Comparison of ENCODE assay signal across 1 cellular context in the genomic region with DNA sequence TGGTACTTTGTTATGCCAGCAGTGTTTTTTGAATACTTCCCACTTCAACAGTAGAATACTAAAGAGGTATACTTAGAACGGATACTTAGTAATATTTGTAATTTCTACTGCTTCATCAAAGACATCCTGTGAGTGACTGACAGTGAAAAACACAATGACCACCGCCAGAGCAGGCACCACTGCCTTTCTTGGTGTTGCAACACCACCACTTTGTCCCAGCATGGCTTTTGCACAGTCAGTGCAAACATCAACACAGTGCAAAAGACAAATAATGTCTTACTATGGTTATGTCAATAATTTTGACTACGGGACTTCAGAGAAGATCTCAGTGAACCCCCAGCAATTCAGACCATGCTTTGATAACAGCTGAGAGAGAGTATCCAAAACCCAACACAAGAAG.
TF ChIP-seq lines count a peak whose summit lies in the region.

No MANE protein-coding gene starts in this region.

TF ChIP-seq in HepG2, 621 proteins besides CTCF, POLR2A, EP300 and RAD21 (continued from another document and continues in another):
- TF ChIP-seq KLF12 (CRISPR knock-in tag; IDR thresholded peaks at IDR 0.05; ENCODE audit: borderline replicate concordance) (no peak), NFIC (IDR thresholded peaks at IDR 0.05; ENCODE audit: low read length) (peak; percentile 54; the same call in 1 of the 2 replicates), NFKBIZ (CRISPR knock-in tag; IDR thresholded peaks at IDR 0.05) (peak; percentile 80; the same call in 1 of the 2 replicates), GATA4 (IDR thresholded peaks at IDR 0.05; ENCODE audit: borderline replicate concordance, low read depth) (no peak), ZNF33A (CRISPR knock-in tag; IDR thresholded peaks at IDR 0.05; ENCODE audit: borderline replicate concordance) (no peak), TFDP1 (CRISPR knock-in tag; IDR thresholded peaks at IDR 0.05; ENCODE audit: borderline replicate concordance) (no peak), ZNF354B (CRISPR knock-in tag; IDR thresholded peaks at IDR 0.05) (no peak), AFF4 (CRISPR knock-in tag; IDR thresholded peaks at IDR 0.05) (no peak), POLR2G (IDR thresholded peaks at IDR 0.05; ENCODE audit: low read depth, low read length) (no peak), NFE2L1 (CRISPR knock-in tag; IDR thresholded peaks at IDR 0.05; ENCODE audit: borderline replicate concordance) (no peak), POLR2AphosphoS2 (IDR thresholded peaks at IDR 0.05; ENCODE audit: low read depth, low read length) (no peak), SP140L (CRISPR knock-in tag; IDR thresholded peaks at IDR 0.05; ENCODE audit: borderline replicate concordance) (no peak), ZNF597 (CRISPR knock-in tag; IDR thresholded peaks at IDR 0.05) (no peak), ZNF549 (CRISPR knock-in tag; IDR thresholded peaks at IDR 0.05) (no peak), YEATS4 (CRISPR knock-in tag; IDR thresholded peaks at IDR 0.05; ENCODE audit: borderline replicate concordance) (no peak), NFATC3 (CRISPR knock-in tag; IDR thresholded peaks at IDR 0.05) (no peak), ZNF232 (CRISPR knock-in tag; IDR thresholded peaks at IDR 0.05; ENCODE audit: borderline replicate concordance) (no peak), ZNF720 (CRISPR knock-in tag; IDR thresholded peaks at IDR 0.05) (no peak), MAZ (IDR thresholded peaks at IDR 0.05; ENCODE audit: borderline replicate concordance, low read depth, low read length) (no peak), MAZ (CRISPR knock-in tag; IDR thresholded peaks at IDR 0.05; ENCODE audit: low read depth) (no peak), SMAD1 (CRISPR knock-in tag; IDR thresholded peaks at IDR 0.05; ENCODE audit: borderline replicate concordance, low read depth) (no peak), SMAD9 (CRISPR knock-in tag; IDR thresholded peaks at IDR 0.05) (no peak), ZNF329 (CRISPR knock-in tag; IDR thresholded peaks at IDR 0.05; ENCODE audit: low read depth) (no peak), TERF1 (CRISPR knock-in tag; IDR thresholded peaks at IDR 0.05) (no peak), ZMYM3 (CRISPR knock-in tag; IDR thresholded peaks at IDR 0.05) (no peak), ETV5 (CRISPR knock-in tag; IDR thresholded peaks at IDR 0.05; ENCODE audit: borderline replicate concordance) (peak; percentile 34; the same call in 1 of the 2 replicates), PATZ1 (CRISPR knock-in tag; IDR thresholded peaks at IDR 0.05) (peak; percentile 59), MAX (IDR thresholded peaks at IDR 0.05) (peak; percentile 41; the same call in 1 of the 2 replicates), KMT2A (CRISPR knock-in tag; IDR thresholded peaks at IDR 0.05) (no peak)
- TF ChIP-seq, protein P1, sequence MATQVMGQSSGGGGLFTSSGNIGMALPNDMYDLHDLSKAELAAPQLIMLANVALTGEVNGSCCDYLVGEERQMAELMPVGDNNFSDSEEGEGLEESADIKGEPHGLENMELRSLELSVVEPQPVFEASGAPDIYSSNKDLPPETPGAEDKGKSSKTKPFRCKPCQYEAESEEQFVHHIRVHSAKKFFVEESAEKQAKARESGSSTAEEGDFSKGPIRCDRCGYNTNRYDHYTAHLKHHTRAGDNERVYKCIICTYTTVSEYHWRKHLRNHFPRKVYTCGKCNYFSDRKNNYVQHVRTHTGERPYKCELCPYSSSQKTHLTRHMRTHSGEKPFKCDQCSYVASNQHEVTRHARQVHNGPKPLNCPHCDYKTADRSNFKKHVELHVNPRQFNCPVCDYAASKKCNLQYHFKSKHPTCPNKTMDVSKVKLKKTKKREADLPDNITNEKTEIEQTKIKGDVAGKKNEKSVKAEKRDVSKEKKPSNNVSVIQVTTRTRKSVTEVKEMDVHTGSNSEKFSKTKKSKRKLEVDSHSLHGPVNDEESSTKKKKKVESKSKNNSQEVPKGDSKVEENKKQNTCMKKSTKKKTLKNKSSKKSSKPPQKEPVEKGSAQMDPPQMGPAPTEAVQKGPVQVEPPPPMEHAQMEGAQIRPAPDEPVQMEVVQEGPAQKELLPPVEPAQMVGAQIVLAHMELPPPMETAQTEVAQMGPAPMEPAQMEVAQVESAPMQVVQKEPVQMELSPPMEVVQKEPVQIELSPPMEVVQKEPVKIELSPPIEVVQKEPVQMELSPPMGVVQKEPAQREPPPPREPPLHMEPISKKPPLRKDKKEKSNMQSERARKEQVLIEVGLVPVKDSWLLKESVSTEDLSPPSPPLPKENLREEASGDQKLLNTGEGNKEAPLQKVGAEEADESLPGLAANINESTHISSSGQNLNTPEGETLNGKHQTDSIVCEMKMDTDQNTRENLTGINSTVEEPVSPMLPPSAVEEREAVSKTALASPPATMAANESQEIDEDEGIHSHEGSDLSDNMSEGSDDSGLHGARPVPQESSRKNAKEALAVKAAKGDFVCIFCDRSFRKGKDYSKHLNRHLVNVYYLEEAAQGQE (IDR thresholded peaks at IDR 0.05; ENCODE audit: borderline replicate concordance in 1 of 2, low read depth in 1 of 2, low read length in 2 of 2), result peak in 1 of 2 experiments; percentile 62; a peak in 1 of 4 replicates
- TF ChIP-seq, protein P2, sequence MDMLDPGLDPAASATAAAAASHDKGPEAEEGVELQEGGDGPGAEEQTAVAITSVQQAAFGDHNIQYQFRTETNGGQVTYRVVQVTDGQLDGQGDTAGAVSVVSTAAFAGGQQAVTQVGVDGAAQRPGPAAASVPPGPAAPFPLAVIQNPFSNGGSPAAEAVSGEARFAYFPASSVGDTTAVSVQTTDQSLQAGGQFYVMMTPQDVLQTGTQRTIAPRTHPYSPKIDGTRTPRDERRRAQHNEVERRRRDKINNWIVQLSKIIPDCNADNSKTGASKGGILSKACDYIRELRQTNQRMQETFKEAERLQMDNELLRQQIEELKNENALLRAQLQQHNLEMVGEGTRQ (IDR thresholded peaks at IDR 0.05; ENCODE audit: low read depth, low read length), result no peak
- TF ChIP-seq, protein P2 (CRISPR knock-in tag; IDR thresholded peaks at IDR 0.05; ENCODE audit: borderline replicate concordance), result no peak
- TF ChIP-seq, protein P3, sequence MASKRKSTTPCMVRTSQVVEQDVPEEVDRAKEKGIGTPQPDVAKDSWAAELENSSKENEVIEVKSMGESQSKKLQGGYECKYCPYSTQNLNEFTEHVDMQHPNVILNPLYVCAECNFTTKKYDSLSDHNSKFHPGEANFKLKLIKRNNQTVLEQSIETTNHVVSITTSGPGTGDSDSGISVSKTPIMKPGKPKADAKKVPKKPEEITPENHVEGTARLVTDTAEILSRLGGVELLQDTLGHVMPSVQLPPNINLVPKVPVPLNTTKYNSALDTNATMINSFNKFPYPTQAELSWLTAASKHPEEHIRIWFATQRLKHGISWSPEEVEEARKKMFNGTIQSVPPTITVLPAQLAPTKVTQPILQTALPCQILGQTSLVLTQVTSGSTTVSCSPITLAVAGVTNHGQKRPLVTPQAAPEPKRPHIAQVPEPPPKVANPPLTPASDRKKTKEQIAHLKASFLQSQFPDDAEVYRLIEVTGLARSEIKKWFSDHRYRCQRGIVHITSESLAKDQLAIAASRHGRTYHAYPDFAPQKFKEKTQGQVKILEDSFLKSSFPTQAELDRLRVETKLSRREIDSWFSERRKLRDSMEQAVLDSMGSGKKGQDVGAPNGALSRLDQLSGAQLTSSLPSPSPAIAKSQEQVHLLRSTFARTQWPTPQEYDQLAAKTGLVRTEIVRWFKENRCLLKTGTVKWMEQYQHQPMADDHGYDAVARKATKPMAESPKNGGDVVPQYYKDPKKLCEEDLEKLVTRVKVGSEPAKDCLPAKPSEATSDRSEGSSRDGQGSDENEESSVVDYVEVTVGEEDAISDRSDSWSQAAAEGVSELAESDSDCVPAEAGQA (IDR thresholded peaks at IDR 0.05; ENCODE audit: low read depth), result no peak
- TF ChIP-seq, protein P3 (CRISPR knock-in tag; IDR thresholded peaks at IDR 0.05; ENCODE audit: borderline replicate concordance), result no peak
